ENCODE assay signal across 10 cellular contexts in genomic region chr7:140315498-140316164, GRCh38.
DNase-seq lines count a peak whose midpoint lies in the region; ATAC-seq and TF ChIP-seq lines count a peak whose summit lies in the region.
"Had no signal": no experiment of that assay in that cellular context is flagged by ENCODE, and none has a peak within 500 bp of the region (broad histone marks: within the 10 kb centered on the region; RNA-seq: fewer than 3 reads in every experiment).

No MANE protein-coding gene starts in this region.

- H3K9me3 ChIP-seq in skeletal muscle tissue (ENCODE audit: control insufficient read depth in 3 of 3, low read length in 3 of 3) = peaks cover 0 to 8% (median 0%) of the 10 kb centered on the region in 3 donors

- H3K27ac Mint-ChIP-seq in Calu3 (ENCODE audit: unreplicated experiment) = peak overlapping the region; percentile 24
- peak overlapping the region; percentile 11 for H3K27ac Mint-ChIP-seq in activated T-helper 2 cell treated with anti-CD3 and anti-CD28 coated beads, Interferon-gamma antibody, Interleukin-2, Interleukin-4, amounts not matched to agents 10 μg/mL and 5 μg/mL and 100 μg/mL, durations not matched to agents 14 hours and 24 hours and 36 hours
- H3K27ac Mint-ChIP-seq in activated naive CD4-positive, alpha-beta T cell treated with anti-CD3 and anti-CD28 coated beads, Interleukin-2, amount 10 ng/mL, durations not matched to agents 7 days and 5 days = no peak overlapping the region

- H3K4me1 Mint-ChIP-seq in Calu3 (ENCODE audit: low read depth, unreplicated experiment) = peaks cover 23% of the 10 kb centered on the region
- peaks cover 41% of the 10 kb centered on the region for H3K4me1 Mint-ChIP-seq in activated T-helper 2 cell treated with anti-CD3 and anti-CD28 coated beads, Interferon-gamma antibody, Interleukin-2, Interleukin-4, amounts not matched to agents 10 μg/mL and 5 μg/mL and 100 μg/mL, durations not matched to agents 14 hours and 24 hours and 36 hours (ENCODE audit: low read depth)
- H3K4me1 Mint-ChIP-seq in activated naive CD4-positive, alpha-beta T cell treated with anti-CD3 and anti-CD28 coated beads, Interleukin-2, amount 10 ng/mL, durations not matched to agents 7 days and 5 days = peaks cover 25% of the 10 kb centered on the region

- H3K9me3 Mint-ChIP-seq in Calu3 (ENCODE audit: low read depth, unreplicated experiment) = peaks cover 10% of the 10 kb centered on the region
- peaks cover 20% of the 10 kb centered on the region for H3K9me3 Mint-ChIP-seq in activated T-helper 2 cell treated with anti-CD3 and anti-CD28 coated beads, Interferon-gamma antibody, Interleukin-2, Interleukin-4, amounts not matched to agents 10 μg/mL and 5 μg/mL and 100 μg/mL, durations not matched to agents 14 hours and 24 hours and 36 hours
- peaks cover 12% of the 10 kb centered on the region for H3K9me3 Mint-ChIP-seq in activated naive CD4-positive, alpha-beta T cell treated with anti-CD3 and anti-CD28 coated beads, Interleukin-2, amount 10 ng/mL, durations not matched to agents 7 days and 5 days

- ATAC-seq in left ventricle myocardium superior (peak; percentile 46), GM19395 (IDR thresholded peaks at IDR 0.05; ENCODE audit: unreplicated experiment) (no peak)

- intact Hi-C loops in Calu3 (cut with micrococcal nuclease; ENCODE audit: unreplicated experiment) (no loop called here), left ventricle myocardium superior (cut with micrococcal nuclease) (no loop called here)
- intact Hi-C loops in activated T-helper 2 cell treated with anti-CD3 and anti-CD28 coated beads, Interferon-gamma antibody, Interleukin-2, Interleukin-4, amounts not matched to agents 10 μg/mL and 5 μg/mL and 100 μg/mL, durations not matched to agents 14 hours and 24 hours and 36 hours (cut with micrococcal nuclease) = no loop called here

- no peaks in the 10 kb centered on the region for H3K27me3 Mint-ChIP-seq in Calu3 (ENCODE audit: unreplicated experiment)
- H3K27me3 Mint-ChIP-seq in activated T-helper 2 cell treated with anti-CD3 and anti-CD28 coated beads, Interferon-gamma antibody, Interleukin-2, Interleukin-4, amounts not matched to agents 10 μg/mL and 5 μg/mL and 100 μg/mL, durations not matched to agents 14 hours and 24 hours and 36 hours (ENCODE audit: low read depth) = no peaks in the 10 kb centered on the region
- no peaks in the 10 kb centered on the region for H3K27me3 Mint-ChIP-seq in activated naive CD4-positive, alpha-beta T cell treated with anti-CD3 and anti-CD28 coated beads, Interleukin-2, amount 10 ng/mL, durations not matched to agents 7 days and 5 days
- H3K27me3 Mint-ChIP-seq: stimulated activated naive CD8-positive, alpha-beta T cell treated with anti-CD3 and anti-CD28 coated beads, Interleukin-15, amount 100 ng/mL, for 72 hours had no signal

- TF ChIP-seq CTCF in Calu3 (IDR thresholded peaks at IDR 0.05; ENCODE audit: unreplicated experiment) = no peak

- H3K36me3 ChIP-seq in skeletal muscle tissue (ENCODE audit: control insufficient read depth in 3 of 3, insufficient read depth in 3 of 3, low read length in 3 of 3) = no peaks in the 10 kb centered on the region
- H3K36me3 ChIP-seq: SJCRH30 had no signal

- CTCF ChIA-PET in Calu3 (lab: Charles Lee) = interaction anchor here (1.0 to 1.2 kb wide), 2 partner anchors 11 to 139 kb away, joined by 3 to 5 read pairs; partner anchors contain the start of gene KDM7A
- CTCF ChIA-PET in activated naive CD4-positive, alpha-beta T cell treated with anti-CD3 and anti-CD28 coated beads, Interleukin-2, amount 10 ng/mL, durations not matched to agents 7 days and 5 days (lab: Charles Lee) = interaction anchor here (0.6 to 1.5 kb wide), 3 partner anchors 10 to 33 kb away, joined by 3 to 4 read pairs (median 4); no protein-coding TSS in a partner anchor

- peaks cover 4 to 20% (median 13%) of the 10 kb centered on the region in 3 donors for H3K4me1 ChIP-seq in skeletal muscle tissue (ENCODE audit: control insufficient read depth in 3 of 3, insufficient read depth in 3 of 3, low read length in 3 of 3)

- no peaks in the 10 kb centered on the region for H3K36me3 Mint-ChIP-seq in Calu3 (ENCODE audit: insufficient read depth, unreplicated experiment)
- H3K36me3 Mint-ChIP-seq in activated T-helper 2 cell treated with anti-CD3 and anti-CD28 coated beads, Interferon-gamma antibody, Interleukin-2, Interleukin-4, amounts not matched to agents 10 μg/mL and 5 μg/mL and 100 μg/mL, durations not matched to agents 14 hours and 24 hours and 36 hours (ENCODE audit: low read depth) = peaks cover 44% of the 10 kb centered on the region
- peaks cover 16% of the 10 kb centered on the region for H3K36me3 Mint-ChIP-seq in activated naive CD4-positive, alpha-beta T cell treated with anti-CD3 and anti-CD28 coated beads, Interleukin-2, amount 10 ng/mL, durations not matched to agents 7 days and 5 days

- H3K9ac ChIP-seq in skeletal muscle tissue (ENCODE audit: low read depth in 1 of 3, low read length in 3 of 3) = peak overlapping the region in 2 of 3 donors; percentile 29 to 34

- peak overlapping the region; percentile 32 for H3K4me3 Mint-ChIP-seq in Calu3 (ENCODE audit: low read depth, unreplicated experiment)
- no peak overlapping the region for H3K4me3 Mint-ChIP-seq in activated T-helper 2 cell treated with anti-CD3 and anti-CD28 coated beads, Interferon-gamma antibody, Interleukin-2, Interleukin-4, amounts not matched to agents 10 μg/mL and 5 μg/mL and 100 μg/mL, durations not matched to agents 14 hours and 24 hours and 36 hours (ENCODE audit: low read depth)
- H3K4me3 Mint-ChIP-seq in activated naive CD4-positive, alpha-beta T cell treated with anti-CD3 and anti-CD28 coated beads, Interleukin-2, amount 10 ng/mL, durations not matched to agents 7 days and 5 days = no peak overlapping the region
- H3K4me3 Mint-ChIP-seq: stimulated activated naive CD8-positive, alpha-beta T cell treated with anti-CD3 and anti-CD28 coated beads, Interleukin-15, amount 100 ng/mL, for 72 hours had no signal

- DNase-seq in Calu3 (no peak), left ventricle myocardium superior (no peak), DMS153 treated with DMSO at 0.1 percent for 48 hours (lab: John Stamatoyannopoulos, UW; ENCODE audit: unreplicated experiment) (no peak)
- no peak for DNase-seq in activated T-helper 2 cell treated with anti-CD3 and anti-CD28 coated beads, Interferon-gamma antibody, Interleukin-2, Interleukin-4, amounts not matched to agents 10 μg/mL and 5 μg/mL and 100 μg/mL, durations not matched to agents 14 hours and 24 hours and 36 hours (ENCODE audit: low spot score)
- no peak for DNase-seq in activated naive CD4-positive, alpha-beta T cell treated with anti-CD3 and anti-CD28 coated beads, Interleukin-2, amount 10 ng/mL, durations not matched to agents 7 days and 5 days
- no peak for DNase-seq in stimulated activated CD4-positive, alpha-beta T cell treated with anti-CD3 and anti-CD28 coated beads, Interleukin-15, amount 100 ng/mL, for 24 hours
- DNase-seq: stimulated activated naive CD8-positive, alpha-beta T cell treated with anti-CD3 and anti-CD28 coated beads, Interleukin-15, amount 100 ng/mL, for 72 hours had no signal

- H3K27me3 ChIP-seq in skeletal muscle tissue (ENCODE audit: control insufficient read depth in 3 of 3, insufficient read depth in 3 of 3, low read length in 3 of 3) = no peaks in the 10 kb centered on the region
- H3K27me3 ChIP-seq: SJCRH30 had no signal

- peak overlapping the region; percentile 20 to 48 (median 25) for H3K4me3 ChIP-seq in skeletal muscle tissue (ENCODE audit: low read length in 3 of 3)
- H3K4me3 ChIP-seq: SJCRH30 had no signal

- peak overlapping the region; percentile 57 for H3K27ac ChIP-seq in skeletal muscle tissue (ENCODE audit: low read depth, low read length)
- H3K27ac ChIP-seq: SJCRH30 had no signal

- BruUV-seq in Calu3 (replicated peaks; lab: Mats Ljungman, UMichigan) = TSS peak; percentile 58
